In genomic region chr7:65558584-65558983, GRCh38 we compare ENCODE assay signal across 1 cellular context.
TF ChIP-seq lines count a peak whose summit lies in the region.
"Not testable (repeated sequence)": the region's sequence is repeated elsewhere in the genome, so short reads cannot be mapped to it uniquely, and the experiment has no call there.

No MANE protein-coding gene starts in this region.

TF ChIP-seq in K562, 482 proteins besides CTCF, POLR2A, EP300 and RAD21 (continued from another document and continues in another):
- 0 out of 6 replicates have a peak, but pooled peaks of 1 of the 3 experiments have one; percentile 21 for TF ChIP-seq ZBTB11 (CRISPR knock-in tag; IDR thresholded peaks at IDR 0.05)
- peak; percentile 89; the same call in 1 of the 2 replicates for TF ChIP-seq RERE (CRISPR knock-in tag; IDR thresholded peaks at IDR 0.05; ENCODE audit: borderline replicate concordance)
- TF ChIP-seq ZNF511 (CRISPR knock-in tag; IDR thresholded peaks at IDR 0.05), result peak; percentile 91
- peak; percentile 58; the same call in 1 of the 2 replicates for TF ChIP-seq GABPB1 (CRISPR knock-in tag; IDR thresholded peaks at IDR 0.05)
- TF ChIP-seq ZNF395 (CRISPR knock-in tag; IDR thresholded peaks at IDR 0.05), result peak; percentile 69; the same call in 1 of the 2 replicates
- TF ChIP-seq ZNF639 (CRISPR knock-in tag; conservative IDR thresholded peaks at IDR 0.05 in 1 of 2, IDR thresholded peaks at IDR 0.05 in 1 of 2), result peak in 1 of 2 experiments; percentile 63; a peak in 1 of 4 replicates
- TF ChIP-seq L3MBTL2 (IDR thresholded peaks at IDR 0.05), result peak; percentile 99
- peak; percentile 70; the same call in 1 of the 2 replicates for TF ChIP-seq ZBTB2 (IDR thresholded peaks at IDR 0.05)
- peak; percentile 34; the same call in 1 of the 2 replicates for TF ChIP-seq FOXM1 (IDR thresholded peaks at IDR 0.05; ENCODE audit: low read depth)
- TF ChIP-seq FOXM1, PBX2 (CRISPR knock-in tag; IDR thresholded peaks at IDR 0.05; ENCODE audit: low read depth): not testable (repeated sequence)
- TF ChIP-seq LEF1 (IDR thresholded peaks at IDR 0.05), result peak; percentile 89
- peak; percentile 64 for TF ChIP-seq TAL1 (IDR thresholded peaks at IDR 0.05)
- TF ChIP-seq CREB1 (IDR thresholded peaks at IDR 0.05), result 0 out of 2 replicates have a peak, but pooled peaks have one; percentile 35
- peak; percentile 77 for TF ChIP-seq CREB1 (CRISPR knock-in tag; IDR thresholded peaks at IDR 0.05)
- TF ChIP-seq JUNB (CRISPR knock-in tag; conservative IDR thresholded peaks at IDR 0.05), result peak; percentile 74; the same call in 1 of the 2 replicates
- peak; percentile 79 for TF ChIP-seq JUN (IDR thresholded peaks at IDR 0.05; ENCODE audit: borderline replicate concordance, low read depth, low read length)
- TF ChIP-seq JUN (CRISPR knock-in tag; IDR thresholded peaks at IDR 0.05; ENCODE audit: borderline replicate concordance), result peak; percentile 53; the same call in 1 of the 2 replicates
- TF ChIP-seq TCF3 (CRISPR knock-in tag; IDR thresholded peaks at IDR 0.05), result peak; percentile 65
- peak; percentile 96 for TF ChIP-seq PBX2 (tag; conservative IDR thresholded peaks at IDR 0.05; ENCODE audit: low read depth)
- TF ChIP-seq EP400 (IDR thresholded peaks at IDR 0.05), result peak; percentile 80
- TF ChIP-seq CBFA2T3 (IDR thresholded peaks at IDR 0.05), result peak; percentile 86
- peak; percentile 86 for TF ChIP-seq ARID1B (IDR thresholded peaks at IDR 0.05)
- TF ChIP-seq HES1 (IDR thresholded peaks at IDR 0.05; ENCODE audit: low read depth), result peak; percentile 93
- 0 out of 2 replicates have a peak, but pooled peaks have one; percentile 14 for TF ChIP-seq GATA2 (CRISPR knock-in tag; IDR thresholded peaks at IDR 0.05)
